ENCODE assay signal across 12 cellular contexts in genomic region chr5:139752506-139753350, GRCh38. TPM values are rescaled to one million over a fixed set of nuclear protein-coding genes. Genes with fewer than 3 reads are reported as not detected.
DNase-seq lines count a peak whose midpoint lies in the region; ATAC-seq and TF ChIP-seq lines count a peak whose summit lies in the region.
"Had no signal": no experiment of that assay in that cellular context is flagged by ENCODE, and none has a peak within 500 bp of the region (broad histone marks: within the 10 kb centered on the region; RNA-seq: fewer than 3 reads in every experiment).

No MANE protein-coding gene starts in this region.

- no peak overlapping the region for H3K4me3 Mint-ChIP-seq in activated CD4-positive, alpha-beta memory T cell treated with anti-CD3 and anti-CD28 coated beads for 36 hours
- H3K4me3 Mint-ChIP-seq in activated CD4-positive, alpha-beta memory T cell treated with anti-CD3 and anti-CD28 coated beads, Interleukin-2, amount 10 ng/mL, durations not matched to agents 7 days and 5 days, result no peak overlapping the region
- H3K4me3 Mint-ChIP-seq in activated T-helper 17 cell treated with anti-CD3 and anti-CD28 coated beads, Interleukin-2, amount 50 U/mL, for 72 hours, result no peak overlapping the region
- H3K4me3 Mint-ChIP-seq in neural progenitor cell, result peak overlapping the region; percentile 58

- H3F3A ChIP-seq in neural progenitor cell (ENCODE audit: low read depth), result peaks cover 29% of the 10 kb centered on the region

- peaks cover 36% of the 10 kb centered on the region for H3K27me3 ChIP-seq in IMR-90 (ENCODE audit: control insufficient read depth, insufficient read depth, low read length)
- peaks cover 100% of the 10 kb centered on the region for H3K27me3 ChIP-seq in neural progenitor cell

- no peaks in the 10 kb centered on the region for H3K9me3 Mint-ChIP-seq in activated CD4-positive, alpha-beta memory T cell treated with anti-CD3 and anti-CD28 coated beads for 36 hours
- H3K9me3 Mint-ChIP-seq in activated CD4-positive, alpha-beta memory T cell treated with anti-CD3 and anti-CD28 coated beads, Interleukin-2, amount 10 ng/mL, durations not matched to agents 7 days and 5 days, result no peaks in the 10 kb centered on the region
- H3K9me3 Mint-ChIP-seq in activated T-helper 17 cell treated with anti-CD3 and anti-CD28 coated beads, Interleukin-2, amount 50 U/mL, for 72 hours, result no peaks in the 10 kb centered on the region
- H3K9me3 Mint-ChIP-seq in neural progenitor cell, result no peaks in the 10 kb centered on the region

- peaks cover 3% of the 10 kb centered on the region; the same call in 1 of the 2 replicates for H3K9me1 ChIP-seq in IMR-90 (ENCODE audit: insufficient read depth, low read length)

- no peak for TF ChIP-seq CTCF in IMR-90 (conservative IDR thresholded peaks at IDR 0.05; ENCODE audit: low read depth, low read length)
- no peak for TF ChIP-seq CTCF in neural progenitor cell (IDR thresholded peaks at IDR 0.05)

- no peak overlapping the region for H2BK20ac ChIP-seq in IMR-90 (ENCODE audit: low read depth, low read length)

- no peaks in the 10 kb centered on the region for H3K79me2 ChIP-seq in neural progenitor cell (ENCODE audit: low read depth)

- H2BK5ac ChIP-seq in IMR-90 (ENCODE audit: low read depth, low read length, poor library complexity, severe bottlenecking), result no peak overlapping the region

- CTCF ChIA-PET in activated CD4-positive, alpha-beta memory T cell treated with anti-CD3 and anti-CD28 coated beads for 36 hours (lab: Charles Lee), result interaction anchor here (0.6 to 11.8 kb wide), 6 partner anchors 9 to 216 kb away, joined by 3 to 106 read pairs (median 4); no protein-coding TSS in a partner anchor
- CTCF ChIA-PET in activated CD4-positive, alpha-beta memory T cell treated with anti-CD3 and anti-CD28 coated beads, Interleukin-2, amount 10 ng/mL, durations not matched to agents 7 days and 5 days (lab: Charles Lee), result interaction anchor here (0.6 to 4.3 kb wide), 6 partner anchors 11 to 64 kb away, joined by 3 to 30 read pairs (median 3); no protein-coding TSS in a partner anchor
- CTCF ChIA-PET in IMR-90 (lab: Yijun Ruan, JAX), result interaction anchor here (0.9 to 1.8 kb wide), 2 partner anchors 13 to 119 kb away, joined by 3 to 9 read pairs; no protein-coding TSS in a partner anchor

- peak overlapping the region; percentile 45 for H2AK9ac ChIP-seq in IMR-90 (replicated peaks; ENCODE audit: low read depth, low read length, poor library complexity)

- peaks cover 31% of the 10 kb centered on the region for H3K27me3 Mint-ChIP-seq in activated CD4-positive, alpha-beta memory T cell treated with anti-CD3 and anti-CD28 coated beads for 36 hours
- peaks cover 67% of the 10 kb centered on the region for H3K27me3 Mint-ChIP-seq in activated CD4-positive, alpha-beta memory T cell treated with anti-CD3 and anti-CD28 coated beads, Interleukin-2, amount 10 ng/mL, durations not matched to agents 7 days and 5 days
- peaks cover 17% of the 10 kb centered on the region for H3K27me3 Mint-ChIP-seq in activated T-helper 17 cell treated with anti-CD3 and anti-CD28 coated beads, Interleukin-2, amount 50 U/mL, for 72 hours
- H3K27me3 Mint-ChIP-seq in neural progenitor cell (ENCODE audit: insufficient read depth, low read depth), result peaks cover 18% of the 10 kb centered on the region

- H3K14ac ChIP-seq in IMR-90 (replicated peaks; ENCODE audit: low read depth, low read length), result no peak overlapping the region

- H4K20me1 ChIP-seq in IMR-90 (ENCODE audit: insufficient read depth, low read length), result no peaks in the 10 kb centered on the region
- peaks cover 7% of the 10 kb centered on the region for H4K20me1 ChIP-seq in neural progenitor cell (ENCODE audit: low read depth)

- intact Hi-C loops in activated CD4-positive, alpha-beta memory T cell treated with anti-CD3 and anti-CD28 coated beads for 36 hours (cut with micrococcal nuclease), result no loop called here
- intact Hi-C loops in IMR-90 (cut with micrococcal nuclease), result no loop called here

- no peak overlapping the region for H3K18ac ChIP-seq in IMR-90 (ENCODE audit: low read depth, low read length)

- peak overlapping the region; percentile 51 for H2AFZ ChIP-seq in IMR-90 (replicated peaks; ENCODE audit: low read length, poor library complexity)
- H2AFZ ChIP-seq in neural progenitor cell (replicated peaks), result no peak overlapping the region

- ATAC-seq in IMR-90 (ENCODE audit: low read depth), result peak; percentile 60
- peak; percentile 76 for ATAC-seq in activated T-helper 17 cell treated with anti-CD3 and anti-CD28 coated beads, Interleukin-2, amount 50 U/mL, for 72 hours (replicated peaks)

- H3K4me3 ChIP-seq in IMR-90 (ENCODE audit: insufficient read depth, low read depth, low read length) (no peak overlapping the region), neural progenitor cell (no peak overlapping the region)
- H3K4me3 ChIP-seq: vagina had no signal

- H4K91ac ChIP-seq in IMR-90 (ENCODE audit: insufficient read depth, low read depth, low read length), result no peak overlapping the region

- H3K27ac ChIP-seq in IMR-90 (ENCODE audit: insufficient read depth, low read length) (no peak overlapping the region), neural progenitor cell (no peak overlapping the region)
- H3K27ac ChIP-seq: vagina had no signal

- no peak overlapping the region for H3K4ac ChIP-seq in IMR-90 (ENCODE audit: low read depth, low read length)

- no peak overlapping the region for H3K9ac ChIP-seq in IMR-90 (ENCODE audit: low read depth, low read length)
- no peak overlapping the region for H3K9ac ChIP-seq in neural progenitor cell

- H2AK5ac ChIP-seq in IMR-90 (ENCODE audit: low read depth, low read length), result no peak overlapping the region

- in situ Hi-C loops in IMR-90 (cut with MboI; ENCODE audit: low sequenced_read_pairs), result no loop called here

- H3K4me2 ChIP-seq in IMR-90 (ENCODE audit: low read depth, low read length), result no peak overlapping the region
- no peak overlapping the region for H3K4me2 ChIP-seq in neural progenitor cell

- no peaks in the 10 kb centered on the region for H3K79me1 ChIP-seq in IMR-90 (ENCODE audit: low read depth in 1 of 2, low read length in 2 of 2)

- no peak for TF ChIP-seq RAD21 in IMR-90 (IDR thresholded peaks at IDR 0.05; ENCODE audit: low read length)

- H3K23ac ChIP-seq in IMR-90 (ENCODE audit: low read depth, low read length), result no peak overlapping the region

- 0 out of 3 replicates have a peak overlapping the region, but pooled peaks have one; percentile 32 for H2BK15ac ChIP-seq in IMR-90 (ENCODE audit: low read depth, low read length)

- no peak overlapping the region for H3K56ac ChIP-seq in IMR-90 (ENCODE audit: extremely low read depth, insufficient read depth, low read length)

- H3K9me3 ChIP-seq in IMR-90 (ENCODE audit: control insufficient read depth, insufficient read depth, low read length), result no peaks in the 10 kb centered on the region
- H3K9me3 ChIP-seq in neural progenitor cell (ENCODE audit: low read depth), result no peaks in the 10 kb centered on the region
- H3K9me3 ChIP-seq: BE2C, vagina had no signal

- no peaks in the 10 kb centered on the region for H3K36me3 Mint-ChIP-seq in activated CD4-positive, alpha-beta memory T cell treated with anti-CD3 and anti-CD28 coated beads for 36 hours
- no peaks in the 10 kb centered on the region for H3K36me3 Mint-ChIP-seq in activated CD4-positive, alpha-beta memory T cell treated with anti-CD3 and anti-CD28 coated beads, Interleukin-2, amount 10 ng/mL, durations not matched to agents 7 days and 5 days (ENCODE audit: low read depth)
- no peaks in the 10 kb centered on the region for H3K36me3 Mint-ChIP-seq in activated T-helper 17 cell treated with anti-CD3 and anti-CD28 coated beads, Interleukin-2, amount 50 U/mL, for 72 hours (ENCODE audit: low read depth)
- H3K36me3 Mint-ChIP-seq in neural progenitor cell, result no peaks in the 10 kb centered on the region

- POLR2A ChIA-PET in activated CD4-positive, alpha-beta memory T cell treated with anti-CD3 and anti-CD28 coated beads for 36 hours (lab: Charles Lee), result no interaction called here
- POLR2A ChIA-PET in activated CD4-positive, alpha-beta memory T cell treated with anti-CD3 and anti-CD28 coated beads, Interleukin-2, amount 10 ng/mL, durations not matched to agents 7 days and 5 days (lab: Charles Lee), result no interaction called here
- POLR2A ChIA-PET in IMR-90 (lab: Charles Lee; ENCODE audit: unreplicated experiment), result no interaction called here

- no peak overlapping the region for H4K5ac ChIP-seq in IMR-90 (ENCODE audit: low read depth, low read length)

- dilution Hi-C loops in IMR-90 (cut with HindIII; ENCODE audit: low sequenced_read_pairs, unreplicated experiment), result loop anchor here (25.0 kb wide), 1 partner anchor 115 kb away; the partner anchor contains the start of gene CXXC5

- no peaks in the 10 kb centered on the region for H3K36me3 ChIP-seq in IMR-90 (ENCODE audit: control insufficient read depth, insufficient read depth, low read length)
- no peaks in the 10 kb centered on the region for H3K36me3 ChIP-seq in neural progenitor cell
- H3K36me3 ChIP-seq: BE2C, vagina had no signal

- DNase-seq in activated CD4-positive, alpha-beta memory T cell treated with anti-CD3 and anti-CD28 coated beads for 36 hours, result peak; percentile 45
- no peak for DNase-seq in activated CD4-positive, alpha-beta memory T cell treated with anti-CD3 and anti-CD28 coated beads, Interleukin-2, amount 10 ng/mL, durations not matched to agents 7 days and 5 days
- DNase-seq in IMR-90 (peak; percentile 73), neural progenitor cell (ENCODE audit: low spot score) (no peak), LoVo (ENCODE audit: low spot score) (no peak), NCI-H2029 treated with DMSO at 0.1 percent for 48 hours (lab: John Stamatoyannopoulos, UW) (no peak), medulla oblongata (ENCODE audit: extremely low spot score) (no peak)
- DNase-seq: BE2C, MV-4-11, OCI-M1 had no signal

- peaks cover 9% of the 10 kb centered on the region; the same call in 1 of the 2 replicates for H3K4me1 ChIP-seq in IMR-90 (ENCODE audit: control insufficient read depth, insufficient read depth, low read length)
- H3K4me1 ChIP-seq in neural progenitor cell, result peaks cover 20% of the 10 kb centered on the region

- H3K27ac Mint-ChIP-seq in activated CD4-positive, alpha-beta memory T cell treated with anti-CD3 and anti-CD28 coated beads for 36 hours, result no peak overlapping the region
- no peak overlapping the region for H3K27ac Mint-ChIP-seq in activated CD4-positive, alpha-beta memory T cell treated with anti-CD3 and anti-CD28 coated beads, Interleukin-2, amount 10 ng/mL, durations not matched to agents 7 days and 5 days
- no peak overlapping the region for H3K27ac Mint-ChIP-seq in activated T-helper 17 cell treated with anti-CD3 and anti-CD28 coated beads, Interleukin-2, amount 50 U/mL, for 72 hours
- peak overlapping the region; percentile 14 for H3K27ac Mint-ChIP-seq in neural progenitor cell

- H2BK120ac ChIP-seq in IMR-90 (ENCODE audit: low read depth, low read length), result no peak overlapping the region

- no peak for TF ChIP-seq POLR2A in IMR-90 (IDR thresholded peaks at IDR 0.05; ENCODE audit: low read depth, low read length)

- BruUV-seq in IMR-90 (replicated peaks; lab: Mats Ljungman, UMichigan), result no TSS peak

- 66% methylated on average over 4 of the region's 16 CpGs; no CpG with 5 or more reads in 1 of the 2 experiments for WGBS in IMR-90 (ENCODE audit: extremely low coverage in 2 of 2, insufficient read length in 1 of 2), 2 experiments

- H3K4me1 Mint-ChIP-seq in activated CD4-positive, alpha-beta memory T cell treated with anti-CD3 and anti-CD28 coated beads for 36 hours (ENCODE audit: low read depth), result peaks cover 28% of the 10 kb centered on the region
- peaks cover 16% of the 10 kb centered on the region for H3K4me1 Mint-ChIP-seq in activated CD4-positive, alpha-beta memory T cell treated with anti-CD3 and anti-CD28 coated beads, Interleukin-2, amount 10 ng/mL, durations not matched to agents 7 days and 5 days
- peaks cover 16% of the 10 kb centered on the region for H3K4me1 Mint-ChIP-seq in activated T-helper 17 cell treated with anti-CD3 and anti-CD28 coated beads, Interleukin-2, amount 50 U/mL, for 72 hours
- peaks cover 72% of the 10 kb centered on the region for H3K4me1 Mint-ChIP-seq in neural progenitor cell

- H4K8ac ChIP-seq in IMR-90 (ENCODE audit: low read depth in 2 of 2, low read length in 2 of 2), result no peak overlapping the region

RNA-seq across cellular contexts. Expression of gene PSD2, which starts 42.9 kb away (rescaled TPM):
- total RNA-seq in activated CD4-positive, alpha-beta memory T cell treated with anti-CD3 and anti-CD28 coated beads for 36 hours, result not detected
- not detected for total RNA-seq in activated CD4-positive, alpha-beta memory T cell treated with anti-CD3 and anti-CD28 coated beads, Interleukin-2, amount 10 ng/mL, durations not matched to agents 7 days and 5 days
- total RNA-seq in IMR-90 (2012; rRNA removed) (not detected in 2 replicates), neural progenitor cell (ENCODE audit: low replicate concordance) (0.09 and 0.53 TPM in 2 replicates)
- polyA plus RNA-seq in IMR-90 (2012; rRNA removed), result 0.03 and 0.05 TPM in 2 replicates
- 0.03 and 0.06 TPM in 2 replicates for polyA plus RNA-seq in IMR-90 (2012; cell fraction: cytosol; rRNA removed)
- 0.11 and 0.16 TPM in 2 replicates for polyA plus RNA-seq in IMR-90 (2012; cell fraction: nucleus; rRNA removed; ENCODE audit: low replicate concordance)
- not detected for total RNA-seq in activated T-helper 17 cell treated with anti-CD3 and anti-CD28 coated beads, Interleukin-2, amount 50 U/mL, for 72 hours

Comparison
In these comparisons a context has a peak if more than half of its experiments do, and no peak if none do; other contexts are left out.
1. DNase-seq: peak in activated CD4-positive, alpha-beta memory T cell treated with anti-CD3 and anti-CD28 coated beads for 36 hours (single experiment) and IMR-90 (single experiment); none in activated CD4-positive, alpha-beta memory T cell treated with anti-CD3 and anti-CD28 coated beads, Interleukin-2, amount 10 ng/mL, durations not matched to agents 7 days and 5 days (single experiment), neural progenitor cell (single experiment), LoVo (single experiment), NCI-H2029 treated with DMSO at 0.1 percent for 48 hours (single experiment) and medulla oblongata (single experiment).